Comparison of ENCODE assay signal across 23 cellular contexts in the genomic region with DNA sequence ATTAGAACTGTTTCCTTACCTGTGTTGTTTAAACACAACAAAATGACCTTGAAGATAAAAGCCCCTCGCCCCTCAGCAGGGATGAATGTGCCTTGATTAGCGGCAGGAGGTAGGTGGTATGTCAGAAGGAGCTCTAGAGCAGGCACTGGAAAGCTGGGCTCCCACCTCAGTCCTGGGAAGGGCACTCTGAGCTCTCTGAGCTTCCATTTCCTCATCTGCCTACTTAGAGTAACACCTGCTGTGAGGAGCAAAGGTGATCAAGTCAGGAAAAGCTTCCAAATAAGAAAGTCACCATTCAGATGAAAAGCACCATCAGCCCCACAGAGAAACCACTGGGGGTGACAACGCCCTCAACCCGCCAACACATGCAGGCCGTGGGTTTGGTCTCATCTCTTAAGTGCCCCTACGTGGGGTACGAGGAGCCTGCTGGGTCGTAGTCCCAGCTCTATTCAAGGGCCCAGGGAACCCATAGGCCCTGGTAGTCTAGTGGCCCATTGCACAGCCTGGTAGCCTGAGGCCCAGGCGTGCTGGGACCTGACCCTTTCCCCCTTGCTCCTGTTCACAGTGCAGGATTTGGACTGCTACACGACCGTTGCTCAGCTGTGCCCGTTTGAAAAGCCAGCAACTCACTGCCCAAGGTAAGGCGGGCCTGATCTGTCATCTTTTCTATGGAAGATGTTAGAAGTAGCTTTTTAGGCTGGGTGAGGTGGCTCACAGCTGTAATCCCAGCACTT. TPM values are rescaled to one million over a fixed set of nuclear protein-coding genes. Genes with fewer than 3 reads are reported as not detected.
"Had no signal": no experiment of that assay in that cellular context is flagged by ENCODE, and none has a peak within 500 bp of the region (broad histone marks: within the 10 kb centered on the region; RNA-seq: fewer than 3 reads in every experiment).

No MANE protein-coding gene starts in this region.

- H3K27me3 Mint-ChIP-seq: activated naive CD8-positive, alpha-beta T cell treated with anti-CD3 and anti-CD28 coated beads for 36 hours; brain had no signal

- ATAC-seq: activated T-cell treated with anti-CD3 and anti-CD28 coated beads, Interleukin-2, amount 50 U/mL, for 72 hours; heart left ventricle; left lobe of liver; sciatic nerve; stimulated activated effector memory CD8-positive, alpha-beta T cell treated with anti-CD3 and anti-CD28 coated beads, Interleukin-12 subunit alpha, Interleukin-12 subunit beta, amount 100 ng/mL, for 72 hours had no signal

- H3K9me3 ChIP-seq: heart left ventricle, psoas muscle, SJSA1, transverse colon had no signal

- H3K4me3 ChIP-seq: heart left ventricle, psoas muscle, SJSA1, transverse colon had no signal

- DNase-seq: activated B cell treated with CpG ODN at 0.5 μM for 24 hours; activated CD4-positive, alpha-beta T cell treated with anti-CD3 and anti-CD28 coated beads for 48 hours; activated CD8-positive, alpha-beta memory T cell treated with anti-CD3 and anti-CD28 coated beads, Interleukin-2, amount 50 U/mL, for 48 hours; activated gamma-delta T cell treated with Interleukin-2 at 50 U/mL for 16 hours; activated naive CD8-positive, alpha-beta T cell treated with anti-CD3 and anti-CD28 coated beads for 36 hours; activated T-cell treated with anti-CD3 and anti-CD28 coated beads, Interleukin-2, amount 50 U/mL, for 72 hours; cortex of kidney; effector CD8-positive, alpha-beta T cell; foreskin melanocyte; islet precursor cell; stimulated activated CD4-positive, alpha-beta T cell treated with anti-CD3 and anti-CD28 coated beads, Interleukin-12 subunit alpha, Interleukin-12 subunit beta, amount 100 ng/mL, for 4 hours; substantia nigra; SW 1271; transverse colon had no signal

- H3K27me3 ChIP-seq: heart left ventricle, SJSA1, transverse colon had no signal

- H3K4me1 Mint-ChIP-seq: activated B cell treated with CpG ODN at 0.5 μM for 24 hours; activated naive CD8-positive, alpha-beta T cell treated with anti-CD3 and anti-CD28 coated beads for 36 hours; brain; central memory CD8-positive, alpha-beta T cell; stimulated activated effector memory CD8-positive, alpha-beta T cell treated with anti-CD3 and anti-CD28 coated beads, Interleukin-12 subunit alpha, Interleukin-12 subunit beta, amount 100 ng/mL, for 72 hours had no signal

- H3K9me3 Mint-ChIP-seq: activated B cell treated with CpG ODN at 0.5 μM for 24 hours; activated naive CD8-positive, alpha-beta T cell treated with anti-CD3 and anti-CD28 coated beads for 36 hours; activated T-cell treated with anti-CD3 and anti-CD28 coated beads, Interleukin-2, amount 50 U/mL, for 72 hours; central memory CD8-positive, alpha-beta T cell; natural killer cell treated with Interleukin-12 subunit alpha and Interleukin-12 subunit beta and Interleukin-15 and Interleukin-18, amount 100 ng/mL, for 72 hours; stimulated activated effector memory CD8-positive, alpha-beta T cell treated with anti-CD3 and anti-CD28 coated beads, Interleukin-12 subunit alpha, Interleukin-12 subunit beta, amount 100 ng/mL, for 72 hours had no signal

- H3K27ac ChIP-seq: heart left ventricle, psoas muscle, SJSA1 had no signal

- H3K4me1 ChIP-seq: psoas muscle had no signal

- H3K4me3 Mint-ChIP-seq: activated B cell treated with CpG ODN at 0.5 μM for 24 hours; activated naive CD8-positive, alpha-beta T cell treated with anti-CD3 and anti-CD28 coated beads for 36 hours; activated T-cell treated with anti-CD3 and anti-CD28 coated beads, Interleukin-2, amount 50 U/mL, for 72 hours; brain; central memory CD8-positive, alpha-beta T cell; natural killer cell treated with Interleukin-12 subunit alpha and Interleukin-12 subunit beta and Interleukin-15 and Interleukin-18, amount 100 ng/mL, for 72 hours; stimulated activated effector memory CD8-positive, alpha-beta T cell treated with anti-CD3 and anti-CD28 coated beads, Interleukin-12 subunit alpha, Interleukin-12 subunit beta, amount 100 ng/mL, for 72 hours had no signal

- H3K27ac Mint-ChIP-seq: activated B cell treated with CpG ODN at 0.5 μM for 24 hours; activated naive CD8-positive, alpha-beta T cell treated with anti-CD3 and anti-CD28 coated beads for 36 hours; activated T-cell treated with anti-CD3 and anti-CD28 coated beads, Interleukin-2, amount 50 U/mL, for 72 hours; brain; natural killer cell treated with Interleukin-12 subunit alpha and Interleukin-12 subunit beta and Interleukin-15 and Interleukin-18, amount 100 ng/mL, for 72 hours; stimulated activated effector memory CD8-positive, alpha-beta T cell treated with anti-CD3 and anti-CD28 coated beads, Interleukin-12 subunit alpha, Interleukin-12 subunit beta, amount 100 ng/mL, for 72 hours had no signal

RNA-seq across cellular contexts. Expression of a gene that starts 57.3 kb away (rescaled TPM):
- total RNA-seq: activated B cell treated with CpG ODN at 0.5 μM for 24 hours; activated naive CD8-positive, alpha-beta T cell treated with anti-CD3 and anti-CD28 coated beads for 36 hours had no signal
